In the genomic region with DNA sequence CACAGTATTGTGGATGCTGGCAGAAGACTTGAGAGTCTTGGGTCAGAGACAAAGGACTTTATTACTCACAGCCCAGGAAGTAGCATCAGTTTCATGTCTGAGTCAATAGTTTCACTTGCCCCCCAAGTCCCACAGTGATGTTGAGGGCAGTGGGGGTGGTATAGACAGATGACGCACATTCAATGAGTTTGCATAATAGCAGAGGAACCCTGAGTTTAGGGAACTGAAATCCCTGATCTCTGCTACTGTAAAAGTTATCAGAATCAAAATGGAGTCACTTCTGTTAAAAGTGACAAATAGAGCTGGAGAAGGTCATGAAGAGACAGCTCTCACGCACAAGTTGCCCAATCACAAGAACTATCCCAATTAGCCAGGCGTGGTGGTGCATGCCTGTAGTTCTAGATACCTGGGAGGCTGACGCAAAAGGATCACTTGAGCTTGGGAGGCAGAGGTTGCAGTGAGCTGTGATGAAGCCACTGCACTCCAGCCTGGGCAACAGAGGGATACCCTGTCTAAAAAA, we compare ENCODE assay signal across 8 cellular contexts. TPM values are rescaled to one million over a fixed set of nuclear protein-coding genes. Genes with fewer than 3 reads are reported as not detected.
DNase-seq lines count a peak whose midpoint lies in the region; ATAC-seq and TF ChIP-seq lines count a peak whose summit lies in the region.

No MANE protein-coding gene starts in this region.

- H3K4me1 ChIP-seq in A673 (ENCODE audit: insufficient read depth, low read length, poor library complexity, severe bottlenecking) = peaks cover 19% of the 10 kb centered on the region
- H3K4me1 ChIP-seq in PC-3 (ENCODE audit: insufficient read depth, low read length) = no peaks in the 10 kb centered on the region
- no peaks in the 10 kb centered on the region for H3K4me1 ChIP-seq in left ventricle myocardium inferior

- CTCF ChIA-PET in A673 (lab: Charles Lee) = no interaction called here
- CTCF ChIA-PET in PC-3 (lab: Charles Lee) = no interaction called here

- H3K27me3 ChIP-seq in A673 (replicated peaks; ENCODE audit: insufficient read depth, low read depth, low read length, poor library complexity) (no peaks in the 10 kb centered on the region), PC-3 (ENCODE audit: low read length) (no peaks in the 10 kb centered on the region), left ventricle myocardium inferior (ENCODE audit: low read depth) (no peaks in the 10 kb centered on the region)

- peak; percentile 85 for ATAC-seq in HG03097 (IDR thresholded peaks at IDR 0.05; ENCODE audit: low FRiP score, unreplicated experiment)
- peak; percentile 47 for ATAC-seq in activated naive CD8-positive, alpha-beta T cell treated with anti-CD3 and anti-CD28 coated beads, Interleukin-2, amount 10 ng/mL, durations not matched to agents 7 days and 5 days (ENCODE audit: low read depth)
- peak; percentile 99 for ATAC-seq in stimulated activated naive CD8-positive, alpha-beta T cell treated with anti-CD3 and anti-CD28 coated beads, Interleukin-15, Interleukin-2, amounts not matched to agents 100 U/mL and 50 U/mL, for 24 hours
- no peak for ATAC-seq in PC-3

- BruUV-seq in A673 (replicated peaks; lab: Mats Ljungman, UMichigan) (no TSS peak), PC-3 (replicated peaks; lab: Mats Ljungman, UMichigan) (no TSS peak)

- H3K27ac ChIP-seq in A673 (ENCODE audit: low read depth, low read length, poor library complexity, severe bottlenecking) (no peak overlapping the region), PC-3 (ENCODE audit: low read length) (no peak overlapping the region), left ventricle myocardium inferior (replicated peaks) (no peak overlapping the region)

- H3K4me3 Mint-ChIP-seq in activated naive CD8-positive, alpha-beta T cell treated with anti-CD3 and anti-CD28 coated beads, Interleukin-2, amount 10 ng/mL, durations not matched to agents 7 days and 5 days = no peak overlapping the region

- no peaks in the 10 kb centered on the region for H3K9me3 ChIP-seq in A673 (ENCODE audit: low read depth, low read length, poor library complexity, severe bottlenecking)
- H3K9me3 ChIP-seq in PC-3 (ENCODE audit: low read length) = no peaks in the 10 kb centered on the region
- no peaks in the 10 kb centered on the region for H3K9me3 ChIP-seq in left ventricle myocardium inferior (replicated peaks)

- no peak for TF ChIP-seq CTCF in A673 (conservative IDR thresholded peaks at IDR 0.05; ENCODE audit: low read depth, low read length)
- TF ChIP-seq CTCF in PC-3 (conservative IDR thresholded peaks at IDR 0.05; ENCODE audit: low read depth, low read length) = no peak
- TF ChIP-seq CTCF in left ventricle myocardium inferior (IDR thresholded peaks at IDR 0.05; ENCODE audit: borderline replicate concordance) = no peak

- POLR2A ChIA-PET in activated naive CD8-positive, alpha-beta T cell treated with anti-CD3 and anti-CD28 coated beads, Interleukin-2, amount 10 ng/mL, durations not matched to agents 7 days and 5 days (lab: Charles Lee) = no interaction called here
- POLR2A ChIA-PET in A673 (lab: Charles Lee; ENCODE audit: low non-redundant PET) = no interaction called here
- POLR2A ChIA-PET in PC-3 (lab: Charles Lee; ENCODE audit: unreplicated experiment) = no interaction called here

- H4K20me1 ChIP-seq in PC-3 (ENCODE audit: low read length) = no peaks in the 10 kb centered on the region

- H3K36me3 Mint-ChIP-seq in activated naive CD8-positive, alpha-beta T cell treated with anti-CD3 and anti-CD28 coated beads, Interleukin-2, amount 10 ng/mL, durations not matched to agents 7 days and 5 days = no peaks in the 10 kb centered on the region

- H3K4me1 Mint-ChIP-seq in activated naive CD8-positive, alpha-beta T cell treated with anti-CD3 and anti-CD28 coated beads, Interleukin-2, amount 10 ng/mL, durations not matched to agents 7 days and 5 days = peaks cover 4% of the 10 kb centered on the region

- no peaks in the 10 kb centered on the region for H3F3A ChIP-seq in PC-3 (ENCODE audit: low read length, unreplicated experiment)

- H3K4me2 ChIP-seq in PC-3 (ENCODE audit: low read length) = no peak overlapping the region

- H3K27ac Mint-ChIP-seq in activated naive CD8-positive, alpha-beta T cell treated with anti-CD3 and anti-CD28 coated beads, Interleukin-2, amount 10 ng/mL, durations not matched to agents 7 days and 5 days = no peak overlapping the region

- no peaks in the 10 kb centered on the region for H3K79me2 ChIP-seq in PC-3 (ENCODE audit: low read length)

- H2AFZ ChIP-seq in PC-3 (ENCODE audit: low read length) = no peak overlapping the region

- no peaks in the 10 kb centered on the region for H3K9me2 ChIP-seq in PC-3 (replicated peaks; ENCODE audit: low read length)

- H3K9ac ChIP-seq in PC-3 (ENCODE audit: low read length) = no peak overlapping the region

- intact Hi-C loops in A673 (cut with micrococcal nuclease; ENCODE audit: unreplicated experiment) = no loop called here
- intact Hi-C loops in PC-3 (cut with micrococcal nuclease) = no loop called here
- intact Hi-C loops in left ventricle myocardium inferior (cut with micrococcal nuclease) = no loop called here

- peaks cover 26% of the 10 kb centered on the region for H3K27me3 Mint-ChIP-seq in activated naive CD8-positive, alpha-beta T cell treated with anti-CD3 and anti-CD28 coated beads, Interleukin-2, amount 10 ng/mL, durations not matched to agents 7 days and 5 days

- no peaks in the 10 kb centered on the region for H3K9me3 Mint-ChIP-seq in activated naive CD8-positive, alpha-beta T cell treated with anti-CD3 and anti-CD28 coated beads, Interleukin-2, amount 10 ng/mL, durations not matched to agents 7 days and 5 days

- H3K36me3 ChIP-seq in A673 (ENCODE audit: insufficient read depth, low read length, poor library complexity, severe bottlenecking) (no peaks in the 10 kb centered on the region), PC-3 (ENCODE audit: low read depth, low read length) (no peaks in the 10 kb centered on the region), left ventricle myocardium inferior (no peaks in the 10 kb centered on the region)

- DNase-seq in activated naive CD4-positive, alpha-beta T cell treated with Interleukin-2 at 50 U/mL for 16 hours = peak; percentile 53
- no peak for DNase-seq in activated naive CD4-positive, alpha-beta T cell treated with anti-CD3 and anti-CD28 coated beads, Interleukin-2, amount 50 U/mL, for 16 hours
- DNase-seq in activated naive CD8-positive, alpha-beta T cell treated with anti-CD3 and anti-CD28 coated beads, Interleukin-2, amount 10 ng/mL, durations not matched to agents 7 days and 5 days = no peak
- peak; percentile 47 for DNase-seq in stimulated activated naive CD8-positive, alpha-beta T cell treated with anti-CD3 and anti-CD28 coated beads, Interleukin-15, Interleukin-2, amounts not matched to agents 100 U/mL and 50 U/mL, for 24 hours
- DNase-seq in A673 (ENCODE audit: low spot score) (no peak), PC-3 (no peak), left ventricle myocardium inferior (no peak)

- H3K4me3 ChIP-seq in A673 (ENCODE audit: low read depth, low read length, poor library complexity, severe bottlenecking) (no peak overlapping the region), PC-3 (ENCODE audit: low read length) (no peak overlapping the region), left ventricle myocardium inferior (no peak overlapping the region)

RNA-seq across cellular contexts. Expression of gene HCRTR1, which starts 11.5 kb away (rescaled TPM):
- total RNA-seq in activated naive CD8-positive, alpha-beta T cell treated with anti-CD3 and anti-CD28 coated beads, Interleukin-2, amount 10 ng/mL, durations not matched to agents 7 days and 5 days = not detected
- total RNA-seq in A673 (2021) (not detected in 2 replicates), PC-3 (2014; rRNA removed) (not detected in 2 replicates), left ventricle myocardium inferior (0.44 TPM)

RNA-seq across cellular contexts. Expression of gene TINAGL1, which starts 29.7 kb away (rescaled TPM):
- not detected for total RNA-seq in activated naive CD8-positive, alpha-beta T cell treated with anti-CD3 and anti-CD28 coated beads, Interleukin-2, amount 10 ng/mL, durations not matched to agents 7 days and 5 days
- total RNA-seq in A673 (2021) (not detected in 2 replicates), PC-3 (2014; rRNA removed) (176 and 217 TPM in 2 replicates), left ventricle myocardium inferior (223 TPM)

RNA-seq across cellular contexts. Expression of gene PEF1, which starts 38.7 kb away (rescaled TPM):
- total RNA-seq in activated naive CD8-positive, alpha-beta T cell treated with anti-CD3 and anti-CD28 coated beads, Interleukin-2, amount 10 ng/mL, durations not matched to agents 7 days and 5 days = 10 to 100 TPM; 47.2 TPM
- 56.3 and 57.9 TPM in 2 replicates for total RNA-seq in A673 (2021)
- total RNA-seq in PC-3 (2014; rRNA removed) = 88.4 and 91.6 TPM in 2 replicates
- total RNA-seq in left ventricle myocardium inferior = 36.4 TPM

Comparison
In these comparisons a context has a peak if more than half of its experiments do, and no peak if none do; other contexts are left out.
1. DNase-seq: peak in activated naive CD4-positive, alpha-beta T cell treated with Interleukin-2 at 50 U/mL for 16 hours (single experiment) and stimulated activated naive CD8-positive, alpha-beta T cell treated with anti-CD3 and anti-CD28 coated beads, Interleukin-15, Interleukin-2, amounts not matched to agents 100 U/mL and 50 U/mL, for 24 hours (single experiment); none in activated naive CD4-positive, alpha-beta T cell treated with anti-CD3 and anti-CD28 coated beads, Interleukin-2, amount 50 U/mL, for 16 hours (single experiment), activated naive CD8-positive, alpha-beta T cell treated with anti-CD3 and anti-CD28 coated beads, Interleukin-2, amount 10 ng/mL, durations not matched to agents 7 days and 5 days (single experiment), A673 (single experiment), PC-3 (single experiment) and left ventricle myocardium inferior (single experiment).
2. RNA of gene TINAGL1, which starts 29.7 kb away (total RNA-seq): 223 TPM in left ventricle myocardium inferior (single experiment) and 176 to 217 TPM in PC-3; not detected in A673 and not detected in activated naive CD8-positive, alpha-beta T cell treated with anti-CD3 and anti-CD28 coated beads, Interleukin-2, amount 10 ng/mL, durations not matched to agents 7 days and 5 days; every median in the first group is over 100 times any median in the second.